7 cellular contexts compared by ENCODE assay signal in genomic region chr19:46016426-46017094, GRCh38. TPM values are rescaled to one million over a fixed set of nuclear protein-coding genes. Genes with fewer than 3 reads are reported as not detected.
DNase-seq lines count a peak whose midpoint lies in the region; ATAC-seq, FAIRE-seq and TF ChIP-seq lines count a peak whose summit lies in the region.

No MANE protein-coding gene starts in this region.

- peaks cover 15% of the 10 kb centered on the region for H3K27me3 Mint-ChIP-seq in neural progenitor cell (ENCODE audit: insufficient read depth, low read depth)
- H3K27me3 Mint-ChIP-seq in stimulated activated naive CD8-positive, alpha-beta T cell treated with anti-CD3 and anti-CD28 coated beads, Interleukin-15, amount 100 ng/mL, for 72 hours, result peaks cover 27% of the 10 kb centered on the region

- TF ChIP-seq RAD21 in Ishikawa (IDR thresholded peaks at IDR 0.05; ENCODE audit: low read depth), result peak; percentile 30; the same call in 1 of the 2 replicates

- H3K4me3 ChIP-seq in fibroblast of villous mesenchyme (ENCODE audit: low read depth, low read length), result peak overlapping the region; percentile 64
- peak overlapping the region; percentile 49 for H3K4me3 ChIP-seq in neural progenitor cell

- ATAC-seq in stimulated activated naive CD8-positive, alpha-beta T cell treated with anti-CD3 and anti-CD28 coated beads, Interleukin-15, amount 100 ng/mL, for 72 hours, result peak; percentile 77

- H3K9me3 Mint-ChIP-seq in neural progenitor cell, result no peaks in the 10 kb centered on the region
- H3K9me3 Mint-ChIP-seq in stimulated activated naive CD8-positive, alpha-beta T cell treated with anti-CD3 and anti-CD28 coated beads, Interleukin-15, amount 100 ng/mL, for 72 hours, result no peaks in the 10 kb centered on the region

- no peaks in the 10 kb centered on the region for H3K9me3 ChIP-seq in neural progenitor cell (ENCODE audit: low read depth)

- FAIRE-seq in RCC 7860 (lab: Jason Lieb, UNC), result no peak

- peaks cover 29% of the 10 kb centered on the region for H3F3A ChIP-seq in neural progenitor cell (ENCODE audit: low read depth)

- H3K27ac Mint-ChIP-seq in neural progenitor cell, result no peak overlapping the region
- H3K27ac Mint-ChIP-seq in stimulated activated naive CD8-positive, alpha-beta T cell treated with anti-CD3 and anti-CD28 coated beads, Interleukin-15, amount 100 ng/mL, for 72 hours, result no peak overlapping the region

- no peaks in the 10 kb centered on the region for H3K36me3 ChIP-seq in neural progenitor cell

- H4K20me1 ChIP-seq in neural progenitor cell (ENCODE audit: low read depth), result peaks cover 37% of the 10 kb centered on the region

- H2AFZ ChIP-seq in neural progenitor cell (replicated peaks), result no peak overlapping the region

- H3K4me3 Mint-ChIP-seq in neural progenitor cell, result peak overlapping the region; percentile 90
- H3K4me3 Mint-ChIP-seq in stimulated activated naive CD8-positive, alpha-beta T cell treated with anti-CD3 and anti-CD28 coated beads, Interleukin-15, amount 100 ng/mL, for 72 hours, result peak overlapping the region; percentile 85 to 87

- peak; percentile 20; the same call in 1 of the 2 replicates for TF ChIP-seq EP300 in Ishikawa (IDR thresholded peaks at IDR 0.05; ENCODE audit: borderline replicate concordance)

- H3K79me2 ChIP-seq in neural progenitor cell (ENCODE audit: low read depth), result no peaks in the 10 kb centered on the region

- peaks cover 39% of the 10 kb centered on the region for H3K27me3 ChIP-seq in neural progenitor cell

- H3K4me1 ChIP-seq in neural progenitor cell, result peaks cover 6% of the 10 kb centered on the region

- peak overlapping the region; percentile 90 for H3K4me2 ChIP-seq in neural progenitor cell

- DNase-seq in GM13976 (ENCODE audit: low spot score), result peak; percentile 94
- DNase-seq in RCC 7860 (ENCODE audit: low spot score), result peak; percentile 47
- DNase-seq in activated T-helper 9 cell treated with anti-CD3 and anti-CD28 coated beads, Interleukin-2, amount 50 U/mL, for 16 hours (ENCODE audit: low read depth), result peak; percentile 78
- DNase-seq in fibroblast of villous mesenchyme (ENCODE audit: low read depth), result peak; percentile 68
- peak; percentile 93 for DNase-seq in neural progenitor cell (ENCODE audit: low spot score)
- DNase-seq in stimulated activated naive CD8-positive, alpha-beta T cell treated with anti-CD3 and anti-CD28 coated beads, Interleukin-15, amount 100 ng/mL, for 72 hours, result peak; percentile 77 to 78

- H3K9ac ChIP-seq in neural progenitor cell, result no peak overlapping the region

- H3K4me1 Mint-ChIP-seq in neural progenitor cell, result peaks cover 13% of the 10 kb centered on the region
- peaks cover 25% of the 10 kb centered on the region for H3K4me1 Mint-ChIP-seq in stimulated activated naive CD8-positive, alpha-beta T cell treated with anti-CD3 and anti-CD28 coated beads, Interleukin-15, amount 100 ng/mL, for 72 hours

- TF ChIP-seq CTCF in GM13976 (IDR thresholded peaks at IDR 0.05; ENCODE audit: borderline replicate concordance, control extremely low read depth, extremely low read depth, insufficient read depth, missing control alignments) (peak; percentile 85), fibroblast of villous mesenchyme (IDR thresholded peaks at IDR 0.05; ENCODE audit: insufficient read depth, low read depth, low read length) (peak; percentile 73), neural progenitor cell (IDR thresholded peaks at IDR 0.05) (peak; percentile 77)

- no peak overlapping the region for H3K27ac ChIP-seq in neural progenitor cell

- peaks cover 4% of the 10 kb centered on the region for H3K36me3 Mint-ChIP-seq in neural progenitor cell

- in situ Hi-C loops in GM13976 (cut with MboI; ENCODE audit: low sequenced_read_pairs, unreplicated experiment), result no loop called here

TF ChIP-seq in Ishikawa, 13 proteins besides CTCF, POLR2A, EP300 and RAD21:
- no peak for TF ChIP-seq CREB1 (IDR thresholded peaks at IDR 0.05; ENCODE audit: low read depth)
- peak; percentile 69; the same call in 1 of the 2 replicates for TF ChIP-seq ZBTB7A (IDR thresholded peaks at IDR 0.05; ENCODE audit: low read depth)
- no peak for TF ChIP-seq EGR1 (IDR thresholded peaks at IDR 0.05)
- TF ChIP-seq MAX (IDR thresholded peaks at IDR 0.05), result no peak

RNA-seq across cellular contexts. Expression of gene PGLYRP1, which starts 6.3 kb away (rescaled TPM):
- not detected in 2 replicates for total RNA-seq in fibroblast of villous mesenchyme
- total RNA-seq in neural progenitor cell (ENCODE audit: low replicate concordance), result not detected in 2 replicates

RNA-seq across cellular contexts. Expression of gene CCDC61, which starts 21.3 kb away (rescaled TPM):
- total RNA-seq in fibroblast of villous mesenchyme (3.9 and 6.1 TPM in 2 replicates), neural progenitor cell (ENCODE audit: low replicate concordance) (5.7 and 11.6 TPM in 2 replicates)

RNA-seq across cellular contexts. Expression of gene IGFL4, which starts 24.2 kb away (rescaled TPM):
- total RNA-seq in fibroblast of villous mesenchyme, result not detected in 2 replicates
- total RNA-seq in neural progenitor cell (ENCODE audit: low replicate concordance), result 0.15 and 0.21 TPM in 2 replicates

RNA-seq across cellular contexts. Expression of gene NOVA2, which starts 42.9 kb away (rescaled TPM):
- not detected in 2 replicates for total RNA-seq in fibroblast of villous mesenchyme
- 3.9 and 6.7 TPM in 2 replicates for total RNA-seq in neural progenitor cell (ENCODE audit: low replicate concordance)
